25 cellular contexts compared by ENCODE assay signal in the genomic region with DNA sequence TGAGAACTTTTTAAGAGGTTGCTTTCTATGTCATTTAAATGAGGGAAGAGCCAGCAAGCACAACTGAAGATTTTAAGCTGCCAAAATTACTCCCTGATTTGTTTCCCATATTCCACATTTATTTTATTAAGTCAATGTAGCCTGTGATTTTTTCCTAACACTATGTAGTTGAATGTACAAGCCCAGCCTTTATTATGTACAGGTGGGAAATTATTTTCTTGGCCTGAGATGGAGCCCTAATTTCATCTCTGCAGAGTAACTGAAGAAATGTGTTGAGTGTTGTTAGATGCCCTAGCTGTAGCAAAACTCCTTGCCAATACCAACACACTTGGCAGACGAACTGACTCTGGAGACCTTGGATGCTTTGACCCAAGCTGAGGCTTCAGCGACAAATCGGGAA.
"Had no signal": no experiment of that assay in that cellular context is flagged by ENCODE, and none has a peak within 500 bp of the region (broad histone marks: within the 10 kb centered on the region; RNA-seq: fewer than 3 reads in every experiment).

No MANE protein-coding gene starts in this region.

- H3K27ac ChIP-seq: colonic mucosa, coronary artery, dorsolateral prefrontal cortex, epithelial cell of prostate, esophagus muscularis mucosa, esophagus squamous epithelium, foreskin keratinocyte, gastrocnemius medialis, gastroesophageal sphincter, heart left ventricle, heart right ventricle had no signal

- H3K27me3 ChIP-seq: colonic mucosa, esophagus squamous epithelium, foreskin keratinocyte, gastrocnemius medialis had no signal

- H3K36me3 ChIP-seq: colonic mucosa, esophagus muscularis mucosa, esophagus squamous epithelium, gastrocnemius medialis, gastroesophageal sphincter, heart left ventricle, heart right ventricle had no signal

- H3K27ac Mint-ChIP-seq: dendritic cell treated with granulocyte-macrophage colony-stimulating factor and Interleukin-4, amounts not matched to agents 40 ng/mL and 50 ng/mL, for 4 days; effector memory CD8-positive, alpha-beta T cell; endodermal cell had no signal

- H3K9me3 ChIP-seq: colonic mucosa, esophagus squamous epithelium, gastrocnemius medialis had no signal

- H3K9me3 Mint-ChIP-seq: effector memory CD8-positive, alpha-beta T cell had no signal

- H3K4me3 Mint-ChIP-seq: dendritic cell treated with granulocyte-macrophage colony-stimulating factor and Interleukin-4, amounts not matched to agents 40 ng/mL and 50 ng/mL, for 4 days; effector memory CD8-positive, alpha-beta T cell; endodermal cell had no signal

- H3K27me3 Mint-ChIP-seq: dendritic cell treated with granulocyte-macrophage colony-stimulating factor and Interleukin-4, amounts not matched to agents 40 ng/mL and 50 ng/mL, for 4 days had no signal

- DNase-seq: colonic mucosa; cortex of kidney; dermis blood vessel endothelial cell; dorsolateral prefrontal cortex; effector CD4-positive, alpha-beta T cell; effector CD8-positive, alpha-beta T cell; effector memory CD4-positive, alpha-beta T cell; effector memory CD8-positive, alpha-beta T cell; endodermal cell; erythroblast; esophagus squamous epithelium; foreskin fibroblast; foreskin keratinocyte; foreskin melanocyte; gastrocnemius medialis; glutamatergic neuron; head of caudate nucleus; heart left ventricle; heart right ventricle had no signal

- ATAC-seq: effector memory CD8-positive, alpha-beta T cell; esophagus mucosa; foreskin keratinocyte; gastrocnemius medialis; gastroesophageal sphincter; heart left ventricle; heart right ventricle had no signal

- H3K4me1 ChIP-seq: colonic mucosa, esophagus muscularis mucosa, esophagus squamous epithelium, foreskin keratinocyte, gastrocnemius medialis, gastroesophageal sphincter, heart left ventricle, heart right ventricle had no signal

- H3K4me3 ChIP-seq: colonic mucosa, coronary artery, dorsolateral prefrontal cortex, esophagus muscularis mucosa, esophagus squamous epithelium, gastrocnemius medialis, gastroesophageal sphincter, heart left ventricle, heart right ventricle had no signal

- H3K4me1 Mint-ChIP-seq: endodermal cell had no signal
